Comparison of ENCODE assay signal across 18 cellular contexts in genomic region chr19:46077815-46078167, GRCh38. TPM values are rescaled to one million over a fixed set of nuclear protein-coding genes. Genes with fewer than 3 reads are reported as not detected.
DNase-seq lines count a peak whose midpoint lies in the region; ATAC-seq and TF ChIP-seq lines count a peak whose summit lies in the region.
"Had no signal": no experiment of that assay in that cellular context is flagged by ENCODE, and none has a peak within 500 bp of the region (broad histone marks: within the 10 kb centered on the region; RNA-seq: fewer than 3 reads in every experiment).

No MANE protein-coding gene starts in this region.

- H2AFZ ChIP-seq in IMR-90 (replicated peaks; ENCODE audit: low read length, poor library complexity) (no peak overlapping the region), neural cell (ENCODE audit: low read depth, low read length) (no peak overlapping the region)

- peaks cover 3% of the 10 kb centered on the region; the same call in 1 of the 2 replicates for H3K9me1 ChIP-seq in IMR-90 (ENCODE audit: insufficient read depth, low read length)

- no peak overlapping the region for H3K23ac ChIP-seq in IMR-90 (ENCODE audit: low read depth, low read length)

- H4K20me1 ChIP-seq in IMR-90 (ENCODE audit: insufficient read depth, low read length) (peaks cover 7% of the 10 kb centered on the region; the same call in 1 of the 2 replicates), neural cell (ENCODE audit: insufficient read depth) (no peaks in the 10 kb centered on the region)

- no peak overlapping the region for H2AK5ac ChIP-seq in IMR-90 (ENCODE audit: low read depth, low read length)

- H3K9ac ChIP-seq in IMR-90 (ENCODE audit: low read depth, low read length) (no peak overlapping the region), neural cell (ENCODE audit: low read length) (no peak overlapping the region)

- H3F3A ChIP-seq in neural cell (ENCODE audit: insufficient read depth, low read length, poor library complexity, severe bottlenecking): no peaks in the 10 kb centered on the region

- H3K27ac Mint-ChIP-seq in MCF 10A (ENCODE audit: low read depth, unreplicated experiment): no peak overlapping the region
- H3K27ac Mint-ChIP-seq: activated CD4-positive, alpha-beta memory T cell treated with anti-CD3 and anti-CD28 coated beads for 36 hours; activated naive CD8-positive, alpha-beta T cell treated with anti-CD3 and anti-CD28 coated beads for 36 hours had no signal

- H2BK20ac ChIP-seq in IMR-90 (ENCODE audit: low read depth, low read length): no peak overlapping the region

- ATAC-seq in IMR-90 (ENCODE audit: low read depth) (no peak), HG03139 (IDR thresholded peaks at IDR 0.05; ENCODE audit: unreplicated experiment) (no peak)

- TF ChIP-seq RAD21 in IMR-90 (IDR thresholded peaks at IDR 0.05; ENCODE audit: low read length): no peak
- TF ChIP-seq RAD21 in neural cell (conservative IDR thresholded peaks at IDR 0.05): no peak

- H4K8ac ChIP-seq in IMR-90 (ENCODE audit: low read depth in 2 of 2, low read length in 2 of 2): no peak overlapping the region

- H3K4me1 Mint-ChIP-seq in MCF 10A (ENCODE audit: insufficient read depth, unreplicated experiment): peaks cover 43% of the 10 kb centered on the region

- no peaks in the 10 kb centered on the region for H3K79me2 ChIP-seq in neural cell (replicated peaks; ENCODE audit: insufficient read depth, low read length)

- peak; percentile 71 for TF ChIP-seq CTCF in 22Rv1 (IDR thresholded peaks at IDR 0.05)
- TF ChIP-seq CTCF in IMR-90 (conservative IDR thresholded peaks at IDR 0.05; ENCODE audit: low read depth, low read length): no peak
- TF ChIP-seq CTCF in MCF 10A (IDR thresholded peaks at IDR 0.05; ENCODE audit: unreplicated experiment): no peak
- TF ChIP-seq CTCF in neural cell (IDR thresholded peaks at IDR 0.05; ENCODE audit: poor library complexity, severe bottlenecking): no peak

- no peak overlapping the region for H4K91ac ChIP-seq in IMR-90 (ENCODE audit: insufficient read depth, low read depth, low read length)

- no peak overlapping the region for H3K4ac ChIP-seq in IMR-90 (ENCODE audit: low read depth, low read length)

- H3K4me1 ChIP-seq in IMR-90 (ENCODE audit: control insufficient read depth, insufficient read depth, low read length): 0 out of 2 replicates have a peak, but pooled peaks cover 2% of the 10 kb centered on the region

- CTCF ChIA-PET in IMR-90 (lab: Yijun Ruan, JAX): interaction anchor here (0.7 to 2.9 kb wide), 7 partner anchors 10 to 188 kb away, joined by 3 to 27 read pairs (median 8); no protein-coding TSS in a partner anchor
- CTCF ChIA-PET in MCF 10A (lab: Yijun Ruan, JAX): interaction anchor here (0.6 to 7.2 kb wide), 45 partner anchors 10 to 521 kb away, joined by 3 to 265 read pairs (median 4); partner anchors contain the start of genes IGFL4 and PGLYRP1

- no peak overlapping the region for H2BK5ac ChIP-seq in IMR-90 (ENCODE audit: low read depth, low read length, poor library complexity, severe bottlenecking)

- no peaks in the 10 kb centered on the region for H3K9me3 Mint-ChIP-seq in MCF 10A (ENCODE audit: unreplicated experiment)

- no CpG with 5 or more reads among the region's 6 CpGs for WGBS in IMR-90 (ENCODE audit: extremely low coverage in 2 of 2, insufficient read length in 1 of 2), 2 experiments

- BruUV-seq in IMR-90 (replicated peaks; lab: Mats Ljungman, UMichigan) (no TSS peak), MCF 10A (replicated peaks; lab: Mats Ljungman, UMichigan) (no TSS peak)

- H3K27ac ChIP-seq in 22Rv1 (no peak overlapping the region), IMR-90 (ENCODE audit: insufficient read depth, low read length) (no peak overlapping the region), neural cell (ENCODE audit: low read length) (no peak overlapping the region)
- H3K27ac ChIP-seq: cardiac muscle cell, esophagus muscularis mucosa had no signal

- peaks cover 15% of the 10 kb centered on the region for H3K27me3 Mint-ChIP-seq in MCF 10A (ENCODE audit: insufficient read depth, unreplicated experiment)

- no peak overlapping the region for H2BK15ac ChIP-seq in IMR-90 (ENCODE audit: low read depth, low read length)

- no peak for TF ChIP-seq EP300 in neural cell (conservative IDR thresholded peaks at IDR 0.05; ENCODE audit: poor library complexity, severe bottlenecking)

- POLR2A ChIA-PET in IMR-90 (lab: Charles Lee; ENCODE audit: unreplicated experiment): no interaction called here
- POLR2A ChIA-PET in MCF 10A (lab: Yijun Ruan, JAX): interaction anchor here (0.7 to 1.9 kb wide), 8 partner anchors 11 to 187 kb away, joined by 3 to 8 read pairs (median 3); no protein-coding TSS in a partner anchor

- H4K5ac ChIP-seq in IMR-90 (ENCODE audit: low read depth, low read length): no peak overlapping the region

- no peaks in the 10 kb centered on the region for H3K9me2 ChIP-seq in neural cell (ENCODE audit: insufficient read depth, low read length)

- H3K36me3 Mint-ChIP-seq in MCF 10A (ENCODE audit: insufficient read depth, unreplicated experiment): peaks cover 6% of the 10 kb centered on the region
- H3K36me3 Mint-ChIP-seq: activated CD4-positive, alpha-beta memory T cell treated with anti-CD3 and anti-CD28 coated beads for 36 hours; activated naive CD8-positive, alpha-beta T cell treated with anti-CD3 and anti-CD28 coated beads for 36 hours had no signal

- no peak overlapping the region for H3K56ac ChIP-seq in IMR-90 (ENCODE audit: extremely low read depth, insufficient read depth, low read length)

- H3K27me3 ChIP-seq in IMR-90 (ENCODE audit: control insufficient read depth, insufficient read depth, low read length): peaks cover 47% of the 10 kb centered on the region
- peaks cover 24% of the 10 kb centered on the region for H3K27me3 ChIP-seq in neural cell (ENCODE audit: insufficient read depth, low read depth, low read length)

- no peak for TF ChIP-seq POLR2A in IMR-90 (IDR thresholded peaks at IDR 0.05; ENCODE audit: low read depth, low read length)

- no peak overlapping the region for H2AK9ac ChIP-seq in IMR-90 (replicated peaks; ENCODE audit: low read depth, low read length, poor library complexity)

- H3K4me2 ChIP-seq in IMR-90 (ENCODE audit: low read depth, low read length) (no peak overlapping the region), neural cell (ENCODE audit: low read length) (no peak overlapping the region)

- H3K14ac ChIP-seq in IMR-90 (replicated peaks; ENCODE audit: low read depth, low read length): no peak overlapping the region

- peak overlapping the region; percentile 69 for H3K4me3 Mint-ChIP-seq in MCF 10A (ENCODE audit: unreplicated experiment)
- H3K4me3 Mint-ChIP-seq: activated CD4-positive, alpha-beta memory T cell treated with anti-CD3 and anti-CD28 coated beads for 36 hours; activated naive CD8-positive, alpha-beta T cell treated with anti-CD3 and anti-CD28 coated beads for 36 hours had no signal

- H3K36me3 ChIP-seq in IMR-90 (ENCODE audit: control insufficient read depth, insufficient read depth, low read length) (no peaks in the 10 kb centered on the region), neural cell (ENCODE audit: insufficient read depth, low read length) (no peaks in the 10 kb centered on the region)
- H3K36me3 ChIP-seq: cardiac muscle cell, esophagus muscularis mucosa had no signal

- DNase-seq in IMR-90 (no peak), MCF 10A (ENCODE audit: unreplicated experiment) (no peak), HCEC 1CT (no peak), ureter (ENCODE audit: low spot score) (no peak), activated gamma-delta T cell treated with Interleukin-2 at 50 U/mL for 16 hours (no peak)

- H3K18ac ChIP-seq in IMR-90 (ENCODE audit: low read depth, low read length): no peak overlapping the region

- H3K4me3 ChIP-seq in IMR-90 (ENCODE audit: insufficient read depth, low read depth, low read length) (no peak overlapping the region), neural cell (ENCODE audit: low read length) (peak overlapping the region; percentile 78)

- in situ Hi-C loops in IMR-90 (cut with MboI; ENCODE audit: low sequenced_read_pairs): loop anchor here (10.0 kb wide), 1 partner anchor 53 kb away; the partner anchor contains the start of gene PGLYRP1

- dilution Hi-C loops in IMR-90 (cut with HindIII; ENCODE audit: low sequenced_read_pairs, unreplicated experiment): no loop called here

- no peak overlapping the region for H2BK120ac ChIP-seq in IMR-90 (ENCODE audit: low read depth, low read length)

- intact Hi-C loops in IMR-90 (cut with micrococcal nuclease) (loop anchor here (1.0 kb wide), 3 partner anchors 48 to 188 kb away; no protein-coding TSS in a partner anchor), MCF 10A (cut with micrococcal nuclease) (loop anchor here (1.0 kb wide), 2 partner anchors 48 to 188 kb away; no protein-coding TSS in a partner anchor)

- H3K9me3 ChIP-seq in IMR-90 (ENCODE audit: control insufficient read depth, insufficient read depth, low read length) (peaks cover 4% of the 10 kb centered on the region), neural cell (ENCODE audit: low read length) (peaks cover 5% of the 10 kb centered on the region)

- no peaks in the 10 kb centered on the region for H3K79me1 ChIP-seq in IMR-90 (ENCODE audit: low read depth in 1 of 2, low read length in 2 of 2)

TF ChIP-seq in IMR-90, 13 proteins besides CTCF, POLR2A, EP300 and RAD21 (continues in another document):
- TF ChIP-seq BHLHE40 (IDR thresholded peaks at IDR 0.05; ENCODE audit: low read depth, low read length): 0 out of 2 replicates have a peak, but pooled peaks have one; percentile 17

TF ChIP-seq in neural cell, 6 proteins besides CTCF, POLR2A, EP300 and RAD21 (continues in another document):
- TF ChIP-seq EZH2 (IDR thresholded peaks at IDR 0.05; ENCODE audit: borderline replicate concordance, insufficient read depth, low read length, poor library complexity, severe bottlenecking): no peak

RNA-seq across cellular contexts. Expression of gene IGFL4, which starts 37.0 kb away (rescaled TPM):
- total RNA-seq in IMR-90 (2012; rRNA removed): not detected in 2 replicates
- not detected in 2 replicates for polyA plus RNA-seq in IMR-90 (2012; rRNA removed)
- not detected in 2 replicates for polyA plus RNA-seq in IMR-90 (2012; cell fraction: cytosol; rRNA removed)
- polyA plus RNA-seq in IMR-90 (2012; cell fraction: nucleus; rRNA removed; ENCODE audit: low replicate concordance): not detected in 2 replicates
- total RNA-seq in MCF 10A (2022): 0.54 TPM in 1 of 2 replicates, not detected in the other
- 4.4 and 5.2 TPM in 2 replicates for polyA plus RNA-seq in neural cell
- 2.2 and 2.4 TPM in 2 replicates for polyA minus RNA-seq in neural cell
- not detected for total RNA-seq in ureter
- total RNA-seq: activated CD4-positive, alpha-beta memory T cell treated with anti-CD3 and anti-CD28 coated beads for 36 hours; activated naive CD8-positive, alpha-beta T cell treated with anti-CD3 and anti-CD28 coated beads for 36 hours; esophagus muscularis mucosa; glomerular endothelial cell; H7; left lobe of liver; posterior vena cava; T-helper 1 cell treated with Interleukin-12 subunit alpha and Interleukin-12 subunit beta and Interleukin-4 antibody, amounts not matched to agents 30 ng/mL and 1 ng/mL, for 36 hours had no signal

RNA-seq across cellular contexts. Expression of gene IGFL3, which starts 46.7 kb away (rescaled TPM):
- total RNA-seq in IMR-90 (2012; rRNA removed) (not detected in 2 replicates), MCF 10A (2022) (not detected in 2 replicates), ureter (not detected)
- polyA plus RNA-seq in IMR-90 (2012; rRNA removed) (not detected in 2 replicates), neural cell (not detected in 2 replicates)
- 0.38 TPM in 1 of 2 replicates, not detected in the other for polyA plus RNA-seq in IMR-90 (2012; cell fraction: cytosol; rRNA removed)
- polyA plus RNA-seq in IMR-90 (2012; cell fraction: nucleus; rRNA removed; ENCODE audit: low replicate concordance): not detected in 2 replicates
- not detected in 2 replicates for polyA minus RNA-seq in neural cell
- total RNA-seq: activated CD4-positive, alpha-beta memory T cell treated with anti-CD3 and anti-CD28 coated beads for 36 hours; activated naive CD8-positive, alpha-beta T cell treated with anti-CD3 and anti-CD28 coated beads for 36 hours; cardiac muscle cell; esophagus muscularis mucosa; glomerular endothelial cell; H7; left lobe of liver; posterior vena cava; T-helper 1 cell treated with Interleukin-12 subunit alpha and Interleukin-12 subunit beta and Interleukin-4 antibody, amounts not matched to agents 30 ng/mL and 1 ng/mL, for 36 hours had no signal
- polyA plus RNA-seq: cardiac muscle cell, small intestine had no signal

RNA-seq across cellular contexts. Expression of gene PGLYRP1, which starts 54.9 kb away (rescaled TPM):
- not detected in 2 replicates for total RNA-seq in IMR-90 (2012; rRNA removed)
- not detected in 2 replicates for polyA plus RNA-seq in IMR-90 (2012; rRNA removed)
- not detected in 2 replicates for polyA plus RNA-seq in IMR-90 (2012; cell fraction: cytosol; rRNA removed)
- polyA plus RNA-seq in IMR-90 (2012; cell fraction: nucleus; rRNA removed; ENCODE audit: low replicate concordance): not detected in 2 replicates
- not detected in 2 replicates for total RNA-seq in MCF 10A (2022)
- not detected in 2 replicates for polyA plus RNA-seq in neural cell
- not detected in 2 replicates for polyA minus RNA-seq in neural cell
- total RNA-seq in ureter: not detected
- total RNA-seq: activated CD4-positive, alpha-beta memory T cell treated with anti-CD3 and anti-CD28 coated beads for 36 hours; activated naive CD8-positive, alpha-beta T cell treated with anti-CD3 and anti-CD28 coated beads for 36 hours; cardiac muscle cell; glomerular endothelial cell; H7; posterior vena cava; T-helper 1 cell treated with Interleukin-12 subunit alpha and Interleukin-12 subunit beta and Interleukin-4 antibody, amounts not matched to agents 30 ng/mL and 1 ng/mL, for 36 hours had no signal
- polyA plus RNA-seq: small intestine had no signal
